ENCODE assay signal across 11 cellular contexts in genomic region chrY:3003846-3004245, GRCh38.
DNase-seq lines count a peak whose midpoint lies in the region; ATAC-seq and TF ChIP-seq lines count a peak whose summit lies in the region.
"Had no signal": no experiment of that assay in that cellular context is flagged by ENCODE, and none has a peak within 500 bp of the region (broad histone marks: within the 10 kb centered on the region; RNA-seq: fewer than 3 reads in every experiment).

No MANE protein-coding gene starts in this region.

- no peak for DNase-seq in GM12864 (ENCODE audit: low read depth)
- peak; percentile 36 for DNase-seq in activated naive CD8-positive, alpha-beta T cell treated with anti-CD3 and anti-CD28 coated beads, Interleukin-2, amount 10 ng/mL, durations not matched to agents 7 days and 5 days
- DNase-seq in NCI-H1092 (lab: John Stamatoyannopoulos, UW): no peak
- no peak for DNase-seq in NCI-H524 (lab: John Stamatoyannopoulos, UW)
- no peak for DNase-seq in WERI-Rb-1
- DNase-seq in HuH-7 (ENCODE audit: low spot score): no peak
- DNase-seq: H9 had no signal

- ATAC-seq in HG03469 (IDR thresholded peaks at IDR 0.05; ENCODE audit: unreplicated experiment): peak; percentile 38
- peak; percentile 78 for ATAC-seq in activated naive CD8-positive, alpha-beta T cell treated with anti-CD3 and anti-CD28 coated beads, Interleukin-2, amount 10 ng/mL, durations not matched to agents 7 days and 5 days (ENCODE audit: low read depth)

- H3K9me3 ChIP-seq in parathyroid adenoma (ENCODE audit: control insufficient read depth, low read length) (no peaks in the 10 kb centered on the region), WERI-Rb-1 (ENCODE audit: severe bottlenecking) (no peaks in the 10 kb centered on the region)

- peaks cover 34% of the 10 kb centered on the region for H3K4me1 Mint-ChIP-seq in activated naive CD8-positive, alpha-beta T cell treated with anti-CD3 and anti-CD28 coated beads, Interleukin-2, amount 10 ng/mL, durations not matched to agents 7 days and 5 days
- H3K4me1 Mint-ChIP-seq: H9 had no signal

- no peaks in the 10 kb centered on the region for H3K27me3 Mint-ChIP-seq in activated naive CD8-positive, alpha-beta T cell treated with anti-CD3 and anti-CD28 coated beads, Interleukin-2, amount 10 ng/mL, durations not matched to agents 7 days and 5 days
- H3K27me3 Mint-ChIP-seq: type B pancreatic cell had no signal

- no peaks in the 10 kb centered on the region for H3K27me3 ChIP-seq in parathyroid adenoma (ENCODE audit: control insufficient read depth, insufficient read depth, low read length)
- H3K27me3 ChIP-seq in WERI-Rb-1 (ENCODE audit: insufficient read depth, low read depth, severe bottlenecking): no peaks in the 10 kb centered on the region

- no peaks in the 10 kb centered on the region for H3K9me3 Mint-ChIP-seq in activated naive CD8-positive, alpha-beta T cell treated with anti-CD3 and anti-CD28 coated beads, Interleukin-2, amount 10 ng/mL, durations not matched to agents 7 days and 5 days
- H3K9me3 Mint-ChIP-seq: H9, type B pancreatic cell had no signal

- peak overlapping the region; percentile 65 for H3K4me3 ChIP-seq in GM12864 (ENCODE audit: low read depth, low read length)
- peak overlapping the region; percentile 64 for H3K4me3 ChIP-seq in parathyroid adenoma (ENCODE audit: low read depth, low read length)
- H3K4me3 ChIP-seq in WERI-Rb-1 (ENCODE audit: low read depth, low read length): no peak overlapping the region
- H3K4me3 ChIP-seq: lung had no signal

- H3K36me3 Mint-ChIP-seq in activated naive CD8-positive, alpha-beta T cell treated with anti-CD3 and anti-CD28 coated beads, Interleukin-2, amount 10 ng/mL, durations not matched to agents 7 days and 5 days: peaks cover 9% of the 10 kb centered on the region
- H3K36me3 Mint-ChIP-seq: type B pancreatic cell had no signal

- no peaks in the 10 kb centered on the region for H3K79me2 ChIP-seq in parathyroid adenoma

- no peak for TF ChIP-seq CTCF in GM12864 (IDR thresholded peaks at IDR 0.05; ENCODE audit: low read depth, low read length, missing control alignments)
- no peak for TF ChIP-seq CTCF in parathyroid adenoma (IDR thresholded peaks at IDR 0.05)
- no peak for TF ChIP-seq CTCF in WERI-Rb-1 (IDR thresholded peaks at IDR 0.05; ENCODE audit: low read depth, low read length)

- H2AFZ ChIP-seq in parathyroid adenoma: no peak overlapping the region

- peak overlapping the region; percentile 88 for H3K4me3 Mint-ChIP-seq in activated naive CD8-positive, alpha-beta T cell treated with anti-CD3 and anti-CD28 coated beads, Interleukin-2, amount 10 ng/mL, durations not matched to agents 7 days and 5 days
- H3K4me3 Mint-ChIP-seq: H9, type B pancreatic cell had no signal

- H3K4me1 ChIP-seq in parathyroid adenoma: no peaks in the 10 kb centered on the region

- peak overlapping the region; percentile 83 for H3K4me2 ChIP-seq in parathyroid adenoma (ENCODE audit: low read length)

- H3K27ac Mint-ChIP-seq in activated naive CD8-positive, alpha-beta T cell treated with anti-CD3 and anti-CD28 coated beads, Interleukin-2, amount 10 ng/mL, durations not matched to agents 7 days and 5 days: peak overlapping the region; percentile 88
- H3K27ac Mint-ChIP-seq: H9, type B pancreatic cell had no signal

- H3K27ac ChIP-seq in parathyroid adenoma (peak overlapping the region; percentile 49), WERI-Rb-1 (no peak overlapping the region)

- POLR2A ChIA-PET in activated naive CD8-positive, alpha-beta T cell treated with anti-CD3 and anti-CD28 coated beads, Interleukin-2, amount 10 ng/mL, durations not matched to agents 7 days and 5 days (lab: Charles Lee): interaction anchor here (0.6 to 1.2 kb wide), 3 partner anchors 27 to 69 kb away, joined by 3 read pairs; partner anchors contain the start of gene ZFY

- no peak overlapping the region for H3K9ac ChIP-seq in parathyroid adenoma

- no peaks in the 10 kb centered on the region for H3K36me3 ChIP-seq in parathyroid adenoma (ENCODE audit: control insufficient read depth, insufficient read depth, low read length)
- no peaks in the 10 kb centered on the region for H3K36me3 ChIP-seq in WERI-Rb-1
